ENCODE assay signal across 18 cellular contexts in genomic region chr10:21753497-21754270, GRCh38.
DNase-seq lines count a peak whose midpoint lies in the region; ATAC-seq, FAIRE-seq and TF ChIP-seq lines count a peak whose summit lies in the region.
"Had no signal": no experiment of that assay in that cellular context is flagged by ENCODE, and none has a peak within 500 bp of the region (broad histone marks: within the 10 kb centered on the region; RNA-seq: fewer than 3 reads in every experiment).

No MANE protein-coding gene starts in this region.

- TF ChIP-seq RAD21 in Ishikawa (IDR thresholded peaks at IDR 0.05; ENCODE audit: low read depth) (no peak), H1 (IDR thresholded peaks at IDR 0.05 in 1 of 2, conservative IDR thresholded peaks at IDR 0.05 in 1 of 2; ENCODE audit: low read depth in 2 of 2, low read length in 2 of 2) (no peak)

- H4K91ac ChIP-seq in H1 (replicated peaks; ENCODE audit: insufficient read length, low read length) (peak overlapping the region; percentile 96), neuronal stem cell (ENCODE audit: low read depth, low read length, poor library complexity) (peak overlapping the region; percentile 74)

- H3K4ac ChIP-seq in H1 (replicated peaks; ENCODE audit: insufficient read length, low read depth, low read length): peak overlapping the region; percentile 64
- no peak overlapping the region for H3K4ac ChIP-seq in neuronal stem cell (ENCODE audit: low read length)

- CTCF ChIA-PET in H1 (lab: Charles Lee; ENCODE audit: partially characterized antibody): interaction anchor here (1.2 kb wide), 1 partner anchor 16 kb away, joined by 3 read pairs; no protein-coding TSS in a partner anchor

- H4K8ac ChIP-seq in H1 (ENCODE audit: extremely low read depth, insufficient read depth, low read length) (no peak overlapping the region; the same call in 1 of the 2 replicates), neuronal stem cell (ENCODE audit: low read depth, low read length) (no peak overlapping the region)

- DNase-seq in NCI-H82 (lab: John Stamatoyannopoulos, UW) (peak; percentile 4), NCI-H82 treated with DMSO at 0.1 percent for 48 hours (lab: John Stamatoyannopoulos, UW; ENCODE audit: unreplicated experiment) (no peak), H1 (ENCODE audit: low read depth in 1 of 2, low spot score in 2 of 2) (no peak), neuronal stem cell (ENCODE audit: low spot score) (no peak), kidney (no peak), heart left ventricle (no peak)
- DNase-seq: AML-193; effector CD4-positive, alpha-beta T cell; islet precursor cell; NCI-H1105; NCI-H2029 treated with DMSO at 0.1 percent for 48 hours; NCI-H526; occipital lobe; stimulated activated CD4-positive, alpha-beta T cell treated with anti-CD3 and anti-CD28 coated beads, Interleukin-12 subunit alpha, Interleukin-12 subunit beta, amount 100 ng/mL, for 4 hours; stomach; transverse colon had no signal

- H3K4me3 ChIP-seq in H1 (ENCODE audit: extremely low read depth in 1 of 4, insufficient read depth in 2 of 4, low read depth in 3 of 4, low read length in 4 of 4) (no peak overlapping the region), neuronal stem cell (ENCODE audit: low read length in 2 of 2) (no peak overlapping the region), kidney (ENCODE audit: low read length in 2 of 2) (no peak overlapping the region), heart left ventricle (no peak overlapping the region)
- H3K4me3 ChIP-seq: stomach, transverse colon had no signal

- peak overlapping the region; percentile 100 for H2BK20ac ChIP-seq in H1 (ENCODE audit: low read length)

- H2BK12ac ChIP-seq in H1 (ENCODE audit: low read depth, low read length) (peak overlapping the region; percentile 99), neuronal stem cell (ENCODE audit: low read length) (no peak overlapping the region)

- H3K79me1 ChIP-seq in H1 (ENCODE audit: low read depth, low read length): no peaks in the 10 kb centered on the region
- no peaks in the 10 kb centered on the region for H3K79me1 ChIP-seq in neuronal stem cell (ENCODE audit: low read depth, low read length)

- H3K36me3 ChIP-seq in H1 (ENCODE audit: control insufficient read depth in 2 of 4, insufficient read depth in 4 of 4, low read length in 3 of 4) (no peaks in the 10 kb centered on the region), neuronal stem cell (replicated peaks in 1 of 2; ENCODE audit: control insufficient read depth in 2 of 2, insufficient read depth in 2 of 2, low read length in 2 of 2) (peaks cover 0 to 73% of the 10 kb centered on the region in 2 donors), kidney (ENCODE audit: control insufficient read depth in 1 of 2, insufficient read depth in 2 of 2, low read length in 2 of 2) (peaks cover 2 to 7% of the 10 kb centered on the region in 2 donors), heart left ventricle (peaks cover 0 to 23% (median 12%) of the 10 kb centered on the region in 9 donors)
- H3K36me3 ChIP-seq: transverse colon had no signal

- H3K23ac ChIP-seq in H1 (ENCODE audit: insufficient read length) (no peak overlapping the region), neuronal stem cell (ENCODE audit: low read depth, low read length, poor library complexity) (no peak overlapping the region)

- intact Hi-C loops in kidney (cut with DNase I) (no loop called here), heart left ventricle (cut with DNase I) (loop anchor here in 1 of 10 donors (10.0 kb wide), 1 partner anchor 201 kb away; no protein-coding TSS in a partner anchor)

- H2BK5ac ChIP-seq in H1 (ENCODE audit: low read depth, low read length): peak overlapping the region; percentile 99
- H2BK5ac ChIP-seq in neuronal stem cell (ENCODE audit: low read length): no peak overlapping the region

- no peaks in the 10 kb centered on the region for H4K20me1 ChIP-seq in H1 (replicated peaks in 1 of 2; ENCODE audit: control insufficient read depth in 1 of 2, insufficient read depth in 2 of 2, low read length in 2 of 2)

- H3K27me3 ChIP-seq in H1 (replicated peaks in 1 of 4; ENCODE audit: control insufficient read depth in 3 of 4, extremely low read depth in 1 of 4, insufficient read depth in 3 of 4, low read length in 3 of 4) (no peaks in the 10 kb centered on the region), neuronal stem cell (ENCODE audit: control insufficient read depth in 3 of 3, insufficient read depth in 3 of 3, low read depth in 1 of 3, low read length in 3 of 3) (no peaks in the 10 kb centered on the region), heart left ventricle (no peaks in the 10 kb centered on the region)
- H3K27me3 ChIP-seq: stomach, transverse colon had no signal

- FAIRE-seq in H1 (lab: Jason Lieb, UNC) (no peak), kidney (lab: Jason Lieb, UNC) (no peak)

- TF ChIP-seq POLR2A in H1 (IDR thresholded peaks at IDR 0.05; ENCODE audit: control extremely low read depth in 1 of 2, low read depth in 2 of 2, low read length in 2 of 2) (no peak), heart left ventricle (IDR thresholded peaks at IDR 0.05) (no peak)

- H2BK15ac ChIP-seq in H1 (ENCODE audit: low read length): peak overlapping the region; percentile 31; the same call in 1 of the 2 replicates
- H2BK15ac ChIP-seq in neuronal stem cell (ENCODE audit: low read length): no peak overlapping the region

- no peak overlapping the region for H3K9ac ChIP-seq in H1 (replicated peaks in 1 of 4; ENCODE audit: extremely low read depth in 1 of 4, low read depth in 3 of 4, low read length in 3 of 4)
- H3K9ac ChIP-seq in neuronal stem cell (ENCODE audit: low read depth, low read length, poor library complexity): peak overlapping the region; percentile 30
- H3K9ac ChIP-seq in kidney (ENCODE audit: low read length in 2 of 2): no peak overlapping the region

- no peak overlapping the region for H3K27ac ChIP-seq in H1 (ENCODE audit: low read depth, low read length)
- no peak overlapping the region for H3K27ac ChIP-seq in neuronal stem cell (replicated peaks; ENCODE audit: low read length)
- no peak overlapping the region for H3K27ac ChIP-seq in kidney (ENCODE audit: low read depth in 2 of 2, low read length in 2 of 2)
- H3K27ac ChIP-seq in heart left ventricle: no peak overlapping the region
- H3K27ac ChIP-seq: stomach, transverse colon had no signal

- H2AFZ ChIP-seq in H1 (ENCODE audit: low read length): no peak overlapping the region
- H2AFZ ChIP-seq in neuronal stem cell (ENCODE audit: low read length): no peak overlapping the region

- no peaks in the 10 kb centered on the region for H3K9me3 ChIP-seq in H1 (ENCODE audit: insufficient read depth in 2 of 2, low read depth in 1 of 2, low read length in 1 of 2)
- H3K9me3 ChIP-seq in neuronal stem cell (replicated peaks in 1 of 2; ENCODE audit: control insufficient read depth in 2 of 2, insufficient read depth in 1 of 2, low read depth in 1 of 2, low read length in 2 of 2): no peaks in the 10 kb centered on the region
- H3K9me3 ChIP-seq in kidney (ENCODE audit: control insufficient read depth in 1 of 2, low read length in 2 of 2): no peaks in the 10 kb centered on the region
- H3K9me3 ChIP-seq in heart left ventricle: no peaks in the 10 kb centered on the region
- H3K9me3 ChIP-seq: stomach, transverse colon had no signal

- peak overlapping the region; percentile 4 for H2BK120ac ChIP-seq in H1 (replicated peaks; ENCODE audit: low read depth, low read length)
- no peak overlapping the region for H2BK120ac ChIP-seq in neuronal stem cell (ENCODE audit: low read depth, low read length)

- ATAC-seq in heart left ventricle (no peak), HG03439 (IDR thresholded peaks at IDR 0.05; ENCODE audit: unreplicated experiment) (no peak)

- no peak overlapping the region for H3K4me2 ChIP-seq in H1 (ENCODE audit: insufficient read depth in 1 of 2, low read depth in 2 of 2, low read length in 2 of 2)
- no peak overlapping the region for H3K4me2 ChIP-seq in neuronal stem cell (ENCODE audit: insufficient read depth, low read length, poor library complexity, severe bottlenecking)

- no peak overlapping the region for H4K5ac ChIP-seq in H1 (ENCODE audit: insufficient read length, low read depth, low read length)

- H3K23me2 ChIP-seq in H1 (ENCODE audit: low read depth, low read length): peaks cover 3% of the 10 kb centered on the region; the same call in 1 of the 2 replicates

- H3K79me2 ChIP-seq in H1 (ENCODE audit: control insufficient read depth in 1 of 2, insufficient read depth in 2 of 2, low read length in 2 of 2): no peaks in the 10 kb centered on the region

- 89% methylated on average over 18 of the region's 18 CpGs; no CpG with 5 or more reads in 1 of the 2 experiments for WGBS in H1 (ENCODE audit: extremely low coverage in 1 of 2, insufficient coverage in 1 of 2, insufficient read length in 1 of 2, insufficient replicate concordance in 2 of 2, low coverage in 1 of 2, low lambda C conversion rate in 2 of 2, missing lambda C conversion rate in 1 of 2), 2 experiments
- WGBS in neuronal stem cell (ENCODE audit: extremely low coverage in 2 of 2, insufficient read length in 2 of 2, insufficient replicate concordance in 1 of 2), 2 donors: no CpG with 5 or more reads among the region's 18 CpGs
- WGBS in heart left ventricle, 4 donors: 86 to 91% (median 87%) methylated on average over 18 of the region's 18 CpGs

- H3K4me1 ChIP-seq in H1 (replicated peaks in 1 of 4; ENCODE audit: control insufficient read depth in 3 of 4, insufficient read depth in 4 of 4, low read length in 3 of 4) (peaks cover 25 to 56% (median 43%) of the 10 kb centered on the region in 4 experiments), neuronal stem cell (ENCODE audit: control insufficient read depth in 2 of 2, insufficient read depth in 1 of 2, low read depth in 1 of 2, low read length in 2 of 2) (peaks cover 0 to 13% of the 10 kb centered on the region in 2 donors), kidney (ENCODE audit: control insufficient read depth in 1 of 2, insufficient read depth in 1 of 2, low read depth in 1 of 2, low read length in 2 of 2) (no peaks in the 10 kb centered on the region), heart left ventricle (peaks cover 0 to 10% (median 0%) of the 10 kb centered on the region in 12 donors)

- TF ChIP-seq EP300 in Ishikawa (IDR thresholded peaks at IDR 0.05; ENCODE audit: borderline replicate concordance) (no peak), H1 (IDR thresholded peaks at IDR 0.05; ENCODE audit: borderline replicate concordance in 1 of 2, low read depth in 2 of 2, low read length in 2 of 2) (no peak)

- H2AK5ac ChIP-seq in H1 (ENCODE audit: low read depth, low read length) (peak overlapping the region; percentile 83; the same call in 1 of the 2 replicates), neuronal stem cell (ENCODE audit: low read depth, low read length) (peak overlapping the region; percentile 93)

- no peak overlapping the region for H3K14ac ChIP-seq in H1 (ENCODE audit: insufficient read length)
- H3K14ac ChIP-seq in neuronal stem cell (ENCODE audit: low read length): no peak overlapping the region

- TF ChIP-seq CTCF in H1 (IDR thresholded peaks at IDR 0.05; ENCODE audit: control extremely low read depth in 1 of 3, insufficient read depth in 1 of 3, low read depth in 1 of 3, low read length in 3 of 3) (no peak), kidney (IDR thresholded peaks at IDR 0.05; ENCODE audit: borderline replicate concordance, extremely low read depth, insufficient read depth) (no peak), heart left ventricle (IDR thresholded peaks at IDR 0.05) (no peak)

- POLR2A ChIA-PET in H1 (lab: Charles Lee; ENCODE audit: partially characterized antibody): interaction anchor here (0.6 to 1.2 kb wide), 4 partner anchors 95 to 245 kb away, joined by 3 to 5 read pairs (median 4); no protein-coding TSS in a partner anchor

- H3K56ac ChIP-seq in H1 (replicated peaks; ENCODE audit: insufficient read length, low read depth, low read length): no peak overlapping the region

- peak overlapping the region; percentile 90; the same call in 1 of the 2 replicates for H3K18ac ChIP-seq in H1 (ENCODE audit: extremely low read depth, low read length)
- no peak overlapping the region for H3K18ac ChIP-seq in neuronal stem cell (ENCODE audit: low read length)
